Comparison of ENCODE assay signal across 2 cellular contexts in the genomic region with DNA sequence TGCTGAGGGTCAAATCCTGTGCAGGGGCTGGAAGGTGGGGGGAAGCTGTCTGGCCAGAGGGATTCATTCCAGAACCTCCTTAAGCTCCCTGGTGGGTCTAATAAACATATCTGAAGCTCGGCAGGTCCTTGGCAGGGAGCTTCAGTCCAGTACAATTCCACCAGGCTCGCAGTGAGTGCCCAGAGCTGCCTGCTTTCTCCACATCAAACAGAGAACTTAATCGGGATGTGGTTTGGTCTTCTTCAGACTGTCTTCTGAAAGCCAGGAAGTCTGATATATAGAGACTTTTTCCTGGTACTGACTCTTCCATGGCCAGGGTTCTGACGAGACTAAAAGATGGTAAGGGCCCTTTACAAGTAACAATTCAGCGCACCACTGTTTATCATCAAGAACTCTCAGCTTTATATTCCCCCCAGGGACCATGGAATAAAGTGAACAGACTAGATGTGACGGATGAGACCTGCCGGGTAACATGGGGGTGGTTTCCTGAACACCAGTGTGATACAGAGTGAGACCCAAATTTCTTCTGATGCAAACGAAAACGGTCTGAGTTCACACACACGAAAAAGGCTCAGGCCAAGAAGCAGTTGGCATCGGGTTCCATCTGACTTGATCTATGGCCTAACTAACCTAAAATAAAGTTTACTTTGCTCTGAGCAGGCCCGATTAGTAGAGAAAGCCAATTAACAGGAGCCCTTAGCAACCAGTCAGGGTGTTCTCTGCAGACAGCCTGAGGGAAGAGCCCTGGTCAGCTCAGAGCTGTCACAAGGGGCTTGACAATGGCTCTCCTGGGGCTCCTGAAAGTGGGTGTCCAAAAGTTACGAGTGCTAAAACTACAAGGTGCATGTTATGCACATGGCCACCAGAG.
A peak's percentile ranks its signal among the peaks of the same experiment; 100 is the strongest.
TF ChIP-seq lines count a peak whose summit lies in the region.

No MANE protein-coding gene starts in this region.

TF ChIP-seq in liver, 16 proteins besides CTCF, POLR2A, EP300 and RAD21:
- no peak for TF ChIP-seq JUND (IDR thresholded peaks at IDR 0.05)
- TF ChIP-seq HNF4A (conservative IDR thresholded peaks at IDR 0.05) = peak in 1 of 2 donors; percentile 19
- TF ChIP-seq FOXA2 (IDR thresholded peaks at IDR 0.05) = peak; percentile 3
- TF ChIP-seq YY1 (IDR thresholded peaks at IDR 0.05) = no peak
- TF ChIP-seq, protein P1, sequence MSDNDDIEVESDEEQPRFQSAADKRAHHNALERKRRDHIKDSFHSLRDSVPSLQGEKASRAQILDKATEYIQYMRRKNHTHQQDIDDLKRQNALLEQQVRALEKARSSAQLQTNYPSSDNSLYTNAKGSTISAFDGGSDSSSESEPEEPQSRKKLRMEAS (IDR thresholded peaks at IDR 0.05) = no peak
- no peak for TF ChIP-seq SP1 (IDR thresholded peaks at IDR 0.05)
- no peak for TF ChIP-seq TAF1 (conservative IDR thresholded peaks at IDR 0.05)
- peak in 1 of 2 donors; percentile 16 for TF ChIP-seq RXRA (IDR thresholded peaks at IDR 0.05)

TF ChIP-seq in HepG2, 621 proteins besides CTCF, POLR2A, EP300 and RAD21:
- TF ChIP-seq, protein P2, sequence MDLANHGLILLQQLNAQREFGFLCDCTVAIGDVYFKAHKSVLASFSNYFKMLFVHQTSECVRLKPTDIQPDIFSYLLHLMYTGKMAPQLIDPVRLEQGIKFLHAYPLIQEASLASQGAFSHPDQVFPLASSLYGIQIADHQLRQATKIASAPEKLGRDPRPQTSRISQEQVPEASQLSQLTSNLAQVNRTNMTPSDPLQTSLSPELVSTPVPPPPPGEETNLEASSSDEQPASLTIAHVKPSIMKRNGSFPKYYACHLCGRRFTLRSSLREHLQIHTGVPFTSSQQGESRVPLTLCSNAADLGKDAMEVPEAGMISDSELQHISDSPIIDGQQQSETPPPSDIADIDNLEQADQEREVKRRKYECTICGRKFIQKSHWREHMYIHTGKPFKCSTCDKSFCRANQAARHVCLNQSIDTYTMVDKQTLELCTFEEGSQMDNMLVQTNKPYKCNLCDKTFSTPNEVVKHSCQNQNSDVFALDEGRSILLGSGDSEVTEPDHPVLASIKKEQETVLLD (CRISPR knock-in tag; IDR thresholded peaks at IDR 0.05; ENCODE audit: low read depth) = no peak
- TF ChIP-seq CENPX (CRISPR knock-in tag; IDR thresholded peaks at IDR 0.05) (no peak), ZNF441 (CRISPR knock-in tag; IDR thresholded peaks at IDR 0.05; ENCODE audit: borderline replicate concordance) (no peak), ZNF180 (CRISPR knock-in tag; IDR thresholded peaks at IDR 0.05; ENCODE audit: borderline replicate concordance, low read depth) (no peak), ZFP82 (CRISPR knock-in tag; IDR thresholded peaks at IDR 0.05; ENCODE audit: borderline replicate concordance) (no peak), TBL1XR1 (IDR thresholded peaks at IDR 0.05; ENCODE audit: borderline replicate concordance, low read length, partially characterized antibody) (no peak), TRIM24 (CRISPR knock-in tag; IDR thresholded peaks at IDR 0.05) (no peak), ZNF251 (CRISPR knock-in tag; IDR thresholded peaks at IDR 0.05) (no peak)
- TF ChIP-seq, protein P3, sequence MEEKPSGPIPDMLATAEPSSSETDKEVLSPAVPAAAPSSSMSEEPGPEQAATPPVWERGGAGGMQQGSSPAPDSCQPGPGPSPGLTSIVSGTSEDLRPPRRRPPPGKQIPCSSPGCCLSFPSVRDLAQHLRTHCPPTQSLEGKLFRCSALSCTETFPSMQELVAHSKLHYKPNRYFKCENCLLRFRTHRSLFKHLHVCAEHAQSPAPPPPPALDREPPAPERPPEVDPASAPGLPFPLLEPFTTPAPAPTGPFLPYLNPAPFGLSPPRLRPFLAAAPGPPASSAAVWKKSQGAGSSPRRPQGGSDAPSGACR (CRISPR knock-in tag; IDR thresholded peaks at IDR 0.05) = no peak
